18 cellular contexts compared by ENCODE assay signal in genomic region chr16:49789617-49790016, GRCh38.
"Had no signal": no experiment of that assay in that cellular context is flagged by ENCODE, and none has a peak within 500 bp of the region (broad histone marks: within the 10 kb centered on the region; RNA-seq: fewer than 3 reads in every experiment).

No MANE protein-coding gene starts in this region.

- FAIRE-seq: islet of Langerhans had no signal

- H3K9me3 Mint-ChIP-seq: activated CD4-positive, alpha-beta T cell treated with anti-CD3 and anti-CD28 coated beads, Interleukin-2, amount 10 ng/mL, durations not matched to agents 7 days and 5 days; activated T-helper 2 cell treated with anti-CD3 and anti-CD28 coated beads, Interferon-gamma antibody, Interleukin-2, Interleukin-4, amounts not matched to agents 10 μg/mL and 5 μg/mL and 100 μg/mL, durations not matched to agents 14 hours and 24 hours and 36 hours; endodermal cell; neural crest cell had no signal

- H3K4me3 ChIP-seq: heart left ventricle, skin epidermis, upper lobe of right lung had no signal

- H3K27ac ChIP-seq: upper lobe of right lung, WERI-Rb-1 had no signal

- DNase-seq: activated CD4-positive, alpha-beta T cell treated with anti-CD3 and anti-CD28 coated beads, Interleukin-2, amount 10 ng/mL, durations not matched to agents 7 days and 5 days; activated CD8-positive, alpha-beta memory T cell treated with anti-CD3 and anti-CD28 coated beads for 24 hours; activated naive CD4-positive, alpha-beta T cell treated with anti-CD3 and anti-CD28 coated beads, Interleukin-2, amount 50 U/mL, for 16 hours; activated T-cell treated with anti-CD3 and anti-CD28 coated beads for 4 hours; endodermal cell; erythroblast; foreskin melanocyte; heart left ventricle; SK-N-SH; T-helper 1 cell; upper lobe of right lung; WERI-Rb-1 had no signal

- H3K9ac ChIP-seq: SK-N-SH had no signal

- H3K27me3 Mint-ChIP-seq: activated CD4-positive, alpha-beta T cell treated with anti-CD3 and anti-CD28 coated beads, Interleukin-2, amount 10 ng/mL, durations not matched to agents 7 days and 5 days had no signal

- H3K36me3 Mint-ChIP-seq: memory B cell had no signal

- H3K4me2 ChIP-seq: SK-N-SH had no signal

- H3K27ac Mint-ChIP-seq: activated CD4-positive, alpha-beta T cell treated with anti-CD3 and anti-CD28 coated beads, Interleukin-2, amount 10 ng/mL, durations not matched to agents 7 days and 5 days; activated T-helper 2 cell treated with anti-CD3 and anti-CD28 coated beads, Interferon-gamma antibody, Interleukin-2, Interleukin-4, amounts not matched to agents 10 μg/mL and 5 μg/mL and 100 μg/mL, durations not matched to agents 14 hours and 24 hours and 36 hours; memory B cell had no signal

- H3K4me1 ChIP-seq: upper lobe of right lung had no signal

- H3K36me3 ChIP-seq: heart left ventricle, upper lobe of right lung, WERI-Rb-1 had no signal

- H3K4me1 Mint-ChIP-seq: activated CD4-positive, alpha-beta T cell treated with anti-CD3 and anti-CD28 coated beads, Interleukin-2, amount 10 ng/mL, durations not matched to agents 7 days and 5 days; memory B cell had no signal

- H3K4me3 Mint-ChIP-seq: activated CD4-positive, alpha-beta T cell treated with anti-CD3 and anti-CD28 coated beads, Interleukin-2, amount 10 ng/mL, durations not matched to agents 7 days and 5 days; endodermal cell; memory B cell; neural crest cell had no signal

- H3K9me3 ChIP-seq: heart left ventricle, SK-N-SH, upper lobe of right lung had no signal

- H3K27me3 ChIP-seq: heart left ventricle, upper lobe of right lung had no signal

- ATAC-seq: left lobe of liver, upper lobe of right lung had no signal
